Comparison of ENCODE assay signal across 17 cellular contexts in genomic region chr11:10261821-10262220, GRCh38. TPM values are rescaled to one million over a fixed set of nuclear protein-coding genes. Genes with fewer than 3 reads are reported as not detected.
A peak's percentile ranks its signal among the peaks of the same experiment; 100 is the strongest.
DNase-seq lines count a peak whose midpoint lies in the region; ATAC-seq and TF ChIP-seq lines count a peak whose summit lies in the region.
"Had no signal": no experiment of that assay in that cellular context is flagged by ENCODE, and none has a peak within 500 bp of the region (broad histone marks: within the 10 kb centered on the region; RNA-seq: fewer than 3 reads in every experiment).

No MANE protein-coding gene starts in this region.

- H3K4me3 ChIP-seq in IMR-90 (ENCODE audit: insufficient read depth, low read depth, low read length): no peak overlapping the region
- H3K4me3 ChIP-seq: HAP-1 had no signal

- TF ChIP-seq POLR2A in IMR-90 (IDR thresholded peaks at IDR 0.05; ENCODE audit: low read depth, low read length): no peak

- no TSS peak for BruUV-seq in IMR-90 (replicated peaks; lab: Mats Ljungman, UMichigan)

- peaks cover 35 to 75% of the 10 kb centered on the region in 2 experiments for H3K79me1 ChIP-seq in IMR-90 (ENCODE audit: low read depth in 1 of 2, low read length in 2 of 2)

- H2AK9ac ChIP-seq in IMR-90 (replicated peaks; ENCODE audit: low read depth, low read length, poor library complexity): no peak overlapping the region

- no peak overlapping the region for H3K9ac ChIP-seq in IMR-90 (ENCODE audit: low read depth, low read length)

- no peak for TF ChIP-seq RAD21 in IMR-90 (IDR thresholded peaks at IDR 0.05; ENCODE audit: low read length)

- H2AFZ ChIP-seq in IMR-90 (replicated peaks; ENCODE audit: low read length, poor library complexity): no peak overlapping the region

- no peaks in the 10 kb centered on the region for H4K20me1 ChIP-seq in IMR-90 (ENCODE audit: insufficient read depth, low read length)

- H3K4me2 ChIP-seq in IMR-90 (ENCODE audit: low read depth, low read length): 0 out of 2 replicates have a peak overlapping the region, but pooled peaks have one; percentile 20

- peak overlapping the region; percentile 63; the same call in 1 of the 2 replicates for H3K27ac ChIP-seq in IMR-90 (ENCODE audit: insufficient read depth, low read length)
- no peak overlapping the region for H3K27ac ChIP-seq in foreskin keratinocyte

- TF ChIP-seq CTCF in IMR-90 (conservative IDR thresholded peaks at IDR 0.05; ENCODE audit: low read depth, low read length) (no peak), foreskin keratinocyte (conservative IDR thresholded peaks at IDR 0.05) (peak; percentile 2)

- H3K27me3 ChIP-seq in IMR-90 (ENCODE audit: control insufficient read depth, insufficient read depth, low read length): no peaks in the 10 kb centered on the region
- no peaks in the 10 kb centered on the region for H3K27me3 ChIP-seq in foreskin keratinocyte

- no peak overlapping the region for H2AK5ac ChIP-seq in IMR-90 (ENCODE audit: low read depth, low read length)

- no peak overlapping the region for H4K5ac ChIP-seq in IMR-90 (ENCODE audit: low read depth, low read length)

- in situ Hi-C loops in IMR-90 (cut with MboI; ENCODE audit: low sequenced_read_pairs): no loop called here

- peak overlapping the region; percentile 74; the same call in 1 of the 3 replicates for H2BK15ac ChIP-seq in IMR-90 (ENCODE audit: low read depth, low read length)

- H4K8ac ChIP-seq in IMR-90 (ENCODE audit: low read depth in 2 of 2, low read length in 2 of 2): peak overlapping the region in 1 of 2 experiments; percentile 84; a peak in 1 of 4 replicates

- no peak overlapping the region for H3K56ac ChIP-seq in IMR-90 (ENCODE audit: extremely low read depth, insufficient read depth, low read length)

- POLR2A ChIA-PET in IMR-90 (lab: Charles Lee; ENCODE audit: unreplicated experiment): no interaction called here

- intact Hi-C loops in IMR-90 (cut with micrococcal nuclease): no loop called here
- intact Hi-C loops in Right ventricle myocardium superior (cut with DNase I): no loop called here

- DNase-seq in EH (ENCODE audit: low read depth) (peak; percentile 61), IMR-90 (peak; percentile 61), foreskin keratinocyte (no peak), Right ventricle myocardium superior (no peak), COLO668 (lab: John Stamatoyannopoulos, UW; ENCODE audit: unreplicated experiment) (no peak)
- no peak for DNase-seq in activated CD4-positive, CD25-positive, alpha-beta regulatory T cell treated with anti-CD3 and anti-CD28 coated beads, Interleukin-2, amount 50 U/mL, for 72 hours
- DNase-seq: ACHN; CD4-positive, alpha-beta T cell; KBM-7; NCI-H1092; NCI-H1694; NCI-H2107; NCI-H226; NCI-H526 had no signal

- no peaks in the 10 kb centered on the region for H3K9me3 ChIP-seq in IMR-90 (ENCODE audit: control insufficient read depth, insufficient read depth, low read length)
- H3K9me3 ChIP-seq: HAP-1 had no signal

- H3K9me1 ChIP-seq in IMR-90 (ENCODE audit: insufficient read depth, low read length): peaks cover 18% of the 10 kb centered on the region

- peak overlapping the region; percentile 85; the same call in 1 of the 2 replicates for H3K23ac ChIP-seq in IMR-90 (ENCODE audit: low read depth, low read length)

- CTCF ChIA-PET in IMR-90 (lab: Yijun Ruan, JAX): no interaction called here

- no peak overlapping the region for H3K18ac ChIP-seq in IMR-90 (ENCODE audit: low read depth, low read length)

- peak overlapping the region; percentile 96 for H2BK5ac ChIP-seq in IMR-90 (ENCODE audit: low read depth, low read length, poor library complexity, severe bottlenecking)

- dilution Hi-C loops in IMR-90 (cut with HindIII; ENCODE audit: low sequenced_read_pairs, unreplicated experiment): no loop called here

- H4K91ac ChIP-seq in IMR-90 (ENCODE audit: insufficient read depth, low read depth, low read length): no peak overlapping the region; the same call in 1 of the 2 replicates

- H3K14ac ChIP-seq in IMR-90 (replicated peaks; ENCODE audit: low read depth, low read length): no peak overlapping the region; the same call in 1 of the 2 replicates

- ATAC-seq in IMR-90 (ENCODE audit: low read depth) (peak; percentile 74), SK-N-SH treated with all-trans-retinoic acid at 6 μM for 48 hours (peak; percentile 58), foreskin keratinocyte (no peak), GM19463 (IDR thresholded peaks at IDR 0.05; ENCODE audit: unreplicated experiment) (no peak), Right ventricle myocardium superior (ENCODE audit: poor library complexity) (no peak)

- H3K4me1 ChIP-seq in IMR-90 (ENCODE audit: control insufficient read depth, insufficient read depth, low read length): peaks cover 13% of the 10 kb centered on the region; the same call in 1 of the 2 replicates
- peaks cover 19% of the 10 kb centered on the region for H3K4me1 ChIP-seq in foreskin keratinocyte

- H3K36me3 ChIP-seq in IMR-90 (ENCODE audit: control insufficient read depth, insufficient read depth, low read length): no peaks in the 10 kb centered on the region
- H3K36me3 ChIP-seq: HAP-1 had no signal

- no peak overlapping the region for H2BK20ac ChIP-seq in IMR-90 (ENCODE audit: low read depth, low read length)

- H2BK120ac ChIP-seq in IMR-90 (ENCODE audit: low read depth, low read length): peak overlapping the region; percentile 97; the same call in 1 of the 2 replicates

- H3K4ac ChIP-seq in IMR-90 (ENCODE audit: low read depth, low read length): peak overlapping the region; percentile 96; the same call in 1 of the 2 replicates

TF ChIP-seq in IMR-90, 13 proteins besides CTCF, POLR2A, EP300 and RAD21 (continues in another document):
- TF ChIP-seq, protein P1, sequence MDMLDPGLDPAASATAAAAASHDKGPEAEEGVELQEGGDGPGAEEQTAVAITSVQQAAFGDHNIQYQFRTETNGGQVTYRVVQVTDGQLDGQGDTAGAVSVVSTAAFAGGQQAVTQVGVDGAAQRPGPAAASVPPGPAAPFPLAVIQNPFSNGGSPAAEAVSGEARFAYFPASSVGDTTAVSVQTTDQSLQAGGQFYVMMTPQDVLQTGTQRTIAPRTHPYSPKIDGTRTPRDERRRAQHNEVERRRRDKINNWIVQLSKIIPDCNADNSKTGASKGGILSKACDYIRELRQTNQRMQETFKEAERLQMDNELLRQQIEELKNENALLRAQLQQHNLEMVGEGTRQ (IDR thresholded peaks at IDR 0.05; ENCODE audit: low read depth, low read length): no peak
- no peak for TF ChIP-seq SMC3 (IDR thresholded peaks at IDR 0.05; ENCODE audit: low read depth, low read length)
- no peak for TF ChIP-seq MAZ (IDR thresholded peaks at IDR 0.05; ENCODE audit: borderline replicate concordance, low read depth, low read length)
- no peak for TF ChIP-seq CEBPB (IDR thresholded peaks at IDR 0.05; ENCODE audit: low read depth, low read length)
- no peak for TF ChIP-seq BHLHE40 (IDR thresholded peaks at IDR 0.05; ENCODE audit: low read depth, low read length)
- TF ChIP-seq MXI1 (IDR thresholded peaks at IDR 0.05; ENCODE audit: borderline replicate concordance, low read depth, low read length): no peak
- TF ChIP-seq FOS (IDR thresholded peaks at IDR 0.05; ENCODE audit: low read depth, low read length): no peak

TF ChIP-seq in SK-N-SH treated with all-trans-retinoic acid at 6 μM for 48 hours, 23 proteins besides CTCF, POLR2A, EP300 and RAD21:
- TF ChIP-seq, protein P2, sequence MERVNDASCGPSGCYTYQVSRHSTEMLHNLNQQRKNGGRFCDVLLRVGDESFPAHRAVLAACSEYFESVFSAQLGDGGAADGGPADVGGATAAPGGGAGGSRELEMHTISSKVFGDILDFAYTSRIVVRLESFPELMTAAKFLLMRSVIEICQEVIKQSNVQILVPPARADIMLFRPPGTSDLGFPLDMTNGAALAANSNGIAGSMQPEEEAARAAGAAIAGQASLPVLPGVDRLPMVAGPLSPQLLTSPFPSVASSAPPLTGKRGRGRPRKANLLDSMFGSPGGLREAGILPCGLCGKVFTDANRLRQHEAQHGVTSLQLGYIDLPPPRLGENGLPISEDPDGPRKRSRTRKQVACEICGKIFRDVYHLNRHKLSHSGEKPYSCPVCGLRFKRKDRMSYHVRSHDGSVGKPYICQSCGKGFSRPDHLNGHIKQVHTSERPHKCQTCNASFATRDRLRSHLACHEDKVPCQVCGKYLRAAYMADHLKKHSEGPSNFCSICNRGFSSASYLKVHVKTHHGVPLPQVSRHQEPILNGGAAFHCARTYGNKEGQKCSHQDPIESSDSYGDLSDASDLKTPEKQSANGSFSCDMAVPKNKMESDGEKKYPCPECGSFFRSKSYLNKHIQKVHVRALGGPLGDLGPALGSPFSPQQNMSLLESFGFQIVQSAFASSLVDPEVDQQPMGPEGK (CRISPR knock-in tag; IDR thresholded peaks at IDR 0.05; ENCODE audit: borderline replicate concordance): peak; percentile 34; the same call in 1 of the 2 replicates
- TF ChIP-seq ISL1 (CRISPR knock-in tag; IDR thresholded peaks at IDR 0.05): peak; percentile 53
- TF ChIP-seq, protein P3, sequence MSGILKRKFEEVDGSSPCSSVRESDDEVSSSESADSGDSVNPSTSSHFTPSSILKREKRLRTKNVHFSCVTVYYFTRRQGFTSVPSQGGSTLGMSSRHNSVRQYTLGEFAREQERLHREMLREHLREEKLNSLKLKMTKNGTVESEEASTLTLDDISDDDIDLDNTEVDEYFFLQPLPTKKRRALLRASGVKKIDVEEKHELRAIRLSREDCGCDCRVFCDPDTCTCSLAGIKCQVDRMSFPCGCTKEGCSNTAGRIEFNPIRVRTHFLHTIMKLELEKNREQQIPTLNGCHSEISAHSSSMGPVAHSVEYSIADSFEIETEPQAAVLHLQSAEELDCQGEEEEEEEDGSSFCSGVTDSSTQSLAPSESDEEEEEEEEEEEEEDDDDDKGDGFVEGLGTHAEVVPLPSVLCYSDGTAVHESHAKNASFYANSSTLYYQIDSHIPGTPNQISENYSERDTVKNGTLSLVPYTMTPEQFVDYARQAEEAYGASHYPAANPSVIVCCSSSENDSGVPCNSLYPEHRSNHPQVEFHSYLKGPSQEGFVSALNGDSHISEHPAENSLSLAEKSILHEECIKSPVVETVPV (CRISPR knock-in tag; IDR thresholded peaks at IDR 0.05): no peak
- no peak for TF ChIP-seq RARB (CRISPR knock-in tag; IDR thresholded peaks at IDR 0.05)
- TF ChIP-seq ESRRG (CRISPR knock-in tag; IDR thresholded peaks at IDR 0.05): no peak

RNA-seq across cellular contexts. Expression of gene SBF2, which starts 32.2 kb away (rescaled TPM):
- total RNA-seq in IMR-90 (2012; rRNA removed) (45.8 and 51.8 TPM in 2 replicates), foreskin keratinocyte (21.3 and 22.7 TPM in 2 replicates), Right ventricle myocardium superior (18.3 TPM)
- polyA plus RNA-seq in IMR-90 (2012; rRNA removed) (21.7 and 23.8 TPM in 2 replicates), foreskin keratinocyte (5.9 and 7.2 TPM in 2 replicates)
- polyA plus RNA-seq in IMR-90 (2012; cell fraction: cytosol; rRNA removed): 7.6 and 9.9 TPM in 2 replicates
- 13.3 and 78.3 TPM in 2 replicates for polyA plus RNA-seq in IMR-90 (2012; cell fraction: nucleus; rRNA removed; ENCODE audit: low replicate concordance)

RNA-seq across cellular contexts. Expression of gene ADM, which starts 43.1 kb away (rescaled TPM):
- 328 and 559 TPM in 2 replicates for total RNA-seq in IMR-90 (2012; rRNA removed)
- 268 and 357 TPM in 2 replicates for polyA plus RNA-seq in IMR-90 (2012; rRNA removed)
- polyA plus RNA-seq in IMR-90 (2012; cell fraction: cytosol; rRNA removed): 627 and 1,317 TPM in 2 replicates
- polyA plus RNA-seq in IMR-90 (2012; cell fraction: nucleus; rRNA removed; ENCODE audit: low replicate concordance): 480 and 671 TPM in 2 replicates
- total RNA-seq in foreskin keratinocyte: 28.7 and 34.1 TPM in 2 replicates
- polyA plus RNA-seq in foreskin keratinocyte: 20.8 and 26.6 TPM in 2 replicates
- 10.3 TPM for total RNA-seq in Right ventricle myocardium superior

Comparison
In these comparisons a context has a peak if more than half of its experiments do, and no peak if none do; other contexts are left out.
1. DNase-seq: peak in EH (single experiment) and IMR-90 (single experiment); none in foreskin keratinocyte (0 of 2), activated CD4-positive, CD25-positive, alpha-beta regulatory T cell treated with anti-CD3 and anti-CD28 coated beads, Interleukin-2, amount 50 U/mL, for 72 hours (single experiment), Right ventricle myocardium superior (single experiment) and COLO668 (single experiment).
2. ATAC-seq: peak in IMR-90 (single experiment) and SK-N-SH treated with all-trans-retinoic acid at 6 μM for 48 hours (single experiment); none in foreskin keratinocyte (single experiment), GM19463 (single experiment) and Right ventricle myocardium superior (single experiment).